ENCODE assay signal across 8 cellular contexts in genomic region chr10:133394064-133394663, GRCh38. TPM values are rescaled to one million over a fixed set of nuclear protein-coding genes. Genes with fewer than 3 reads are reported as not detected.
DNase-seq lines count a peak whose midpoint lies in the region; ATAC-seq and TF ChIP-seq lines count a peak whose summit lies in the region.

Gene MTG1 (plus strand): TSS chr10:133394157. CDS start chr10:133394221, 64 bp downstream.

- no peaks in the 10 kb centered on the region for H4K20me1 ChIP-seq in OCI-LY3 (ENCODE audit: insufficient read depth, low read length)

- DNase-seq in D341Med (ENCODE audit: low spot score), result peak; percentile 97
- DNase-seq in HT1080 (ENCODE audit: low read depth), result peak; percentile 89
- peak; percentile 97 for DNase-seq in activated T-cell treated with anti-CD3 and anti-CD28 coated beads, Interleukin-2, amount 50 U/mL, for 1 hour
- no peak for DNase-seq in epithelial cell of proximal tubule (ENCODE audit: low read depth)
- peak; percentile 94 for DNase-seq in mucosa of gallbladder (ENCODE audit: low spot score)
- DNase-seq in stimulated activated CD8-positive, alpha-beta memory T cell treated with anti-CD3 and anti-CD28 coated beads, Interleukin-7, amount 100 ng/mL, for 24 hours (ENCODE audit: low read depth), result peak; percentile 90

- H3K9ac ChIP-seq in OCI-LY3 (ENCODE audit: low read length), result peak within 1 kb of the TSS; percentile 100

- peak; percentile 52 for ATAC-seq in GM21367 (IDR thresholded peaks at IDR 0.05; ENCODE audit: unreplicated experiment)

- peak within 1 kb of the TSS; percentile 98 for H3K4me3 ChIP-seq in OCI-LY3 (ENCODE audit: low read length)
- H3K4me3 ChIP-seq in epithelial cell of proximal tubule (ENCODE audit: low read depth, low read length), result peak within 1 kb of the TSS; percentile 99

- H3K4me1 ChIP-seq in OCI-LY3 (ENCODE audit: low read length), result peaks cover 41% of the 10 kb centered on the region

- H3K36me3 ChIP-seq in OCI-LY3 (replicated peaks; ENCODE audit: low read depth, low read length), result peaks cover 8% of the 10 kb centered on the region

- peak within 1 kb of the TSS; percentile 74 for H3K27ac ChIP-seq in OCI-LY3 (ENCODE audit: low read length)

- peak within 1 kb of the TSS; percentile 82 for H3K4me2 ChIP-seq in OCI-LY3 (ENCODE audit: low read length)

- H3K79me2 ChIP-seq in OCI-LY3 (ENCODE audit: low read length), result peaks cover 22% of the 10 kb centered on the region

- TF ChIP-seq CTCF in OCI-LY3 (IDR thresholded peaks at IDR 0.05; ENCODE audit: low read depth, low read length) (no peak), epithelial cell of proximal tubule (conservative IDR thresholded peaks at IDR 0.05; ENCODE audit: low read depth, low read length) (no peak)

- H2AFZ ChIP-seq in OCI-LY3 (ENCODE audit: low read depth, low read length), result no peak within 1 kb of the TSS; the same call in 1 of the 2 replicates

- H3K9me3 ChIP-seq in OCI-LY3 (ENCODE audit: insufficient read depth, low read length), result no peaks in the 10 kb centered on the region

- H3K27me3 ChIP-seq in OCI-LY3 (ENCODE audit: low read depth, low read length), result no peaks in the 10 kb centered on the region

RNA-seq across cellular contexts. Expression of gene MTG1, which starts in this region (rescaled TPM):
- 54.1 and 55.6 TPM in 2 replicates for total RNA-seq in HT1080 (2014; rRNA removed; shearing (Covaris generic))
- polyA plus RNA-seq in HT1080 (2015; cell fraction: cytosol; rRNA removed), result 33.9 and 38.9 TPM in 2 replicates
- polyA plus RNA-seq in HT1080 (2015; cell fraction: nucleus; rRNA removed), result 94.2 and 105 TPM in 2 replicates
- total RNA-seq in epithelial cell of proximal tubule, result 31.8 and 51.9 TPM in 2 replicates
- total RNA-seq in mucosa of gallbladder, result 50.6 TPM
